ENCODE assay signal across 25 cellular contexts in the genomic region with DNA sequence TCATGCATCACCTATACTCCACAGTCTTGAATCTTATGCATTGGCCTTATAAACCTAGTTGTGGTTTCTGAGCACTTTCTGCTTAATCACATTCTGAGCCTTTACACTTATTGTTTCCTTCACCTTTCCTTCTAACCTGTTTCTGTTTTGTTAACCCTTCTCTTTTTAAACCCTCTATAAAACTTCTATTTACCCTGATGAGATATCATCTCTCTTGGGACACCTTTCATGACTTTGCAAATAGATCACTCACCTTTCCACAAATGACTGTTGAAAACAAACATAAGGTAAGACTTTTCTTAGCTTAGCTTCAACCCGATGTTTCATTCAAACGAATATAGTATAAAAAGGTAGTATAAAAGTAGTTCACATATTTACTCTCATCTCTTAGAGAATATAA.
"Had no signal": no experiment of that assay in that cellular context is flagged by ENCODE, and none has a peak within 500 bp of the region (broad histone marks: within the 10 kb centered on the region; RNA-seq: fewer than 3 reads in every experiment).

No MANE protein-coding gene starts in this region.

- H3K9me3 ChIP-seq: esophagus squamous epithelium, gastrocnemius medialis, heart right ventricle, left lung, lower lobe of right lung, mucosa of descending colon had no signal

- H3K9me3 Mint-ChIP-seq: dendritic cell treated with granulocyte-macrophage colony-stimulating factor and Interleukin-4, amounts not matched to agents 40 ng/mL and 50 ng/mL, for 4 days; endodermal cell; mesothelial cell of epicardium; naive B cell; naive thymus-derived CD8-positive, alpha-beta T cell had no signal

- H3K36me3 Mint-ChIP-seq: mesothelial cell of epicardium; naive B cell; naive thymus-derived CD8-positive, alpha-beta T cell had no signal

- H3K4me3 Mint-ChIP-seq: dendritic cell treated with granulocyte-macrophage colony-stimulating factor and Interleukin-4, amounts not matched to agents 40 ng/mL and 50 ng/mL, for 4 days; effector memory CD8-positive, alpha-beta T cell; endodermal cell; mesothelial cell of epicardium; naive B cell; naive thymus-derived CD8-positive, alpha-beta T cell had no signal

- H3K27me3 Mint-ChIP-seq: dendritic cell treated with granulocyte-macrophage colony-stimulating factor and Interleukin-4, amounts not matched to agents 40 ng/mL and 50 ng/mL, for 4 days; effector memory CD8-positive, alpha-beta T cell; naive B cell had no signal

- H3K27ac Mint-ChIP-seq: dendritic cell treated with granulocyte-macrophage colony-stimulating factor and Interleukin-4, amounts not matched to agents 40 ng/mL and 50 ng/mL, for 4 days; effector memory CD8-positive, alpha-beta T cell; endodermal cell; mesothelial cell of epicardium; naive B cell; naive thymus-derived CD8-positive, alpha-beta T cell had no signal

- H3K27ac ChIP-seq: epithelial cell of prostate, esophagus squamous epithelium, gastrocnemius medialis, heart right ventricle, left lung, lower lobe of right lung had no signal

- ATAC-seq: effector memory CD8-positive, alpha-beta T cell; esophagus mucosa; gastrocnemius medialis; heart right ventricle; left cardiac atrium; left lung; left ventricle myocardium superior; lower lobe of right lung; mucosa of descending colon; naive thymus-derived CD8-positive, alpha-beta T cell had no signal

- H3K4me1 Mint-ChIP-seq: mesothelial cell of epicardium; naive B cell; naive thymus-derived CD8-positive, alpha-beta T cell had no signal

- H3K27me3 ChIP-seq: esophagus squamous epithelium, gastrocnemius medialis, heart right ventricle, left lung had no signal

- DNase-seq: cortex of kidney; effector CD8-positive, alpha-beta T cell; effector memory CD8-positive, alpha-beta T cell; endodermal cell; erythroblast; esophagus squamous epithelium; foreskin fibroblast; foreskin melanocyte; gastrocnemius medialis; glutamatergic neuron; head of caudate nucleus; heart right ventricle; hippocampal formation; left cardiac atrium; left lung; left ventricle myocardium superior; lower lobe of right lung; mesenchymal stem cell; mucosa of descending colon; naive B cell; naive thymus-derived CD8-positive, alpha-beta T cell had no signal
